In genomic region chr16:81889896-81890634, GRCh38 we compare ENCODE assay signal across 1 cellular context.
A peak's percentile ranks its signal among the peaks of the same experiment; 100 is the strongest.
TF ChIP-seq lines count a peak whose summit lies in the region.

No MANE protein-coding gene starts in this region.

TF ChIP-seq in K562, 482 proteins besides CTCF, POLR2A, EP300 and RAD21 (continued from another document):
- TF ChIP-seq CHD7 (IDR thresholded peaks at IDR 0.05; ENCODE audit: low read depth, low read length), result no peak
- no peak for TF ChIP-seq PATZ1 (CRISPR knock-in tag; IDR thresholded peaks at IDR 0.05; ENCODE audit: borderline replicate concordance)
- TF ChIP-seq ZNF280A (IDR thresholded peaks at IDR 0.05; ENCODE audit: low read depth, partially characterized antibody), result no peak
- no peak for TF ChIP-seq MLX (CRISPR knock-in tag; conservative IDR thresholded peaks at IDR 0.05)
- no peak for TF ChIP-seq MITF (IDR thresholded peaks at IDR 0.05)
- TF ChIP-seq ZFX (CRISPR knock-in tag; IDR thresholded peaks at IDR 0.05), result no peak
- TF ChIP-seq ZNF639 (CRISPR knock-in tag; conservative IDR thresholded peaks at IDR 0.05 in 1 of 2, IDR thresholded peaks at IDR 0.05 in 1 of 2), result no peak
- TF ChIP-seq PHB2 (IDR thresholded peaks at IDR 0.05; ENCODE audit: low read depth), result no peak
- peak; percentile 3; the same call in 1 of the 2 replicates for TF ChIP-seq JUND (IDR thresholded peaks at IDR 0.05; ENCODE audit: borderline replicate concordance, low read depth, low read length)
- no peak; the same call in 2 of the 3 replicates for TF ChIP-seq JUND (tag; IDR thresholded peaks at IDR 0.05; ENCODE audit: borderline replicate concordance, low read depth, low read length)
- no peak for TF ChIP-seq ZNF644 (tag; IDR thresholded peaks at IDR 0.05; ENCODE audit: low read depth)
- no peak for TF ChIP-seq E4F1 (CRISPR knock-in tag; IDR thresholded peaks at IDR 0.05; ENCODE audit: borderline replicate concordance)
- no peak for TF ChIP-seq HNRNPH1 (optimal IDR thresholded peaks at IDR 0.05; ENCODE audit: low read depth, low read length)
- no peak for TF ChIP-seq ZNF57 (CRISPR knock-in tag; IDR thresholded peaks at IDR 0.05)
- no peak for TF ChIP-seq MBD2 (IDR thresholded peaks at IDR 0.05; ENCODE audit: borderline replicate concordance, low read depth)
- no peak for TF ChIP-seq PRPF4 (IDR thresholded peaks at IDR 0.05; ENCODE audit: insufficient read depth, low read depth, low read length, poor library complexity, severe bottlenecking)
- peak; percentile 42; the same call in 1 of the 2 replicates for TF ChIP-seq KLF16 (IDR thresholded peaks at IDR 0.05)
- TF ChIP-seq SMC3 (conservative IDR thresholded peaks at IDR 0.05; ENCODE audit: insufficient read depth, low read depth, low read length), result peak; percentile 71
- TF ChIP-seq ZNF3 (CRISPR knock-in tag; IDR thresholded peaks at IDR 0.05), result no peak
- TF ChIP-seq HDAC2 (IDR thresholded peaks at IDR 0.05), result no peak
- TF ChIP-seq YY1 (IDR thresholded peaks at IDR 0.05; ENCODE audit: borderline replicate concordance in 1 of 3, control insufficient read depth in 1 of 3, extremely low read depth in 1 of 3, insufficient read depth in 3 of 3, insufficient read length in 1 of 3, insufficient replicate concordance in 2 of 3, low read depth in 1 of 3, low read length in 2 of 3), result no peak
- TF ChIP-seq SMARCE1 (IDR thresholded peaks at IDR 0.05), result peak; percentile 50; the same call in 1 of the 2 replicates
- TF ChIP-seq E2F1 (CRISPR knock-in tag; IDR thresholded peaks at IDR 0.05), result no peak
- TF ChIP-seq HSF4 (CRISPR knock-in tag; IDR thresholded peaks at IDR 0.05; ENCODE audit: borderline replicate concordance), result no peak
- no peak for TF ChIP-seq IFI16 (CRISPR knock-in tag; IDR thresholded peaks at IDR 0.05)
